ENCODE assay signal across 17 cellular contexts in the genomic region with DNA sequence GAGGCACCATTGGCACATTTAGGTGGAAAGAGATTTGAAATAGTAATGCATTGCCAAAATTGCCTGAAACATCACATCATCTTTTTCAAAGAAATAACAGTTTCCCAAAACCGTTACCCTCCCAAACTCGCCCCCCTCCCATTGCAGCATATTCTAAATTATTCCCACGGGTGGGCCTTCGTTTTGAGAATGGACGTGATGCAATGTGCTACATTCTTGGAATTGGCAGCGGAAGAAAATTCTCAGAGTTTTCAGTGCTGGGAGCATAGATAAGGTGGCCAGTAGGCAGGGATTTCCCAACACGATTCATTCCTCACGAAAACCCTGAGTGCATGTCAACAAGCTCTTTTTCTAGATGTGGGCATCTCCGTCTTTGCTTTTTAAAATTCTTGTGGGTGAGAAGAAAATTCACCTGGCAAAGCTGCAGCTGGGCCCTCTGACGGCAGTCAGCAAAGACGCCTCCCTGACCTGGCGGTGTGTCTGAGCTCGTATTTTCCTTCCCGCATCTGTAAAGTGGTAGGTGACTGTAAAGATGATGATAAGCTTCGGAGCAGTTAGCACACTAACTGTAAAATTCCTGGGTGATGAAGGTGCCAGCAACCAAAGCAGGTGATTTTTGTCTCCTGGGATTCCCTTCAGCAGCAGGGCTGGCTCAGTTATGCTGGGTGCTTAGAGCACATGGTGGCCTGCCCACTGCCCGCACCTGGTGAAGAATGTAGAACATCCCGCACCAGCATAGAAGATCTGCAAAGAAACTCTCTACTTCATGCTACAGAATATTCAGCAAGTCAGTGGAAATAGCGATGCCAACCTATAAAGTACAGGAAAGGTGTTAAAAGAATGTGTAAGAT.
A peak's percentile ranks its signal among the peaks of the same experiment; 100 is the strongest.
DNase-seq lines count a peak whose midpoint lies in the region; ATAC-seq and TF ChIP-seq lines count a peak whose summit lies in the region.
"Had no signal": no experiment of that assay in that cellular context is flagged by ENCODE, and none has a peak within 500 bp of the region (broad histone marks: within the 10 kb centered on the region; RNA-seq: fewer than 3 reads in every experiment).

No MANE protein-coding gene starts in this region.

- H3K4me3 Mint-ChIP-seq in activated T-cell treated with anti-CD3 and anti-CD28 coated beads, Interleukin-2, amount 50 U/mL, for 24 hours = no peak overlapping the region
- no peak overlapping the region for H3K4me3 Mint-ChIP-seq in activated CD8-positive, alpha-beta T cell treated with anti-CD3 and anti-CD28 coated beads for 36 hours
- H3K4me3 Mint-ChIP-seq: HFFc6; naive thymus-derived CD8-positive, alpha-beta T cell had no signal

- intact Hi-C loops in activated CD8-positive, alpha-beta T cell treated with anti-CD3 and anti-CD28 coated beads for 36 hours (cut with micrococcal nuclease) = no loop called here

- CTCF ChIA-PET in activated CD8-positive, alpha-beta T cell treated with anti-CD3 and anti-CD28 coated beads for 36 hours (lab: Charles Lee) = no interaction called here

- no peak overlapping the region for H3K4me3 ChIP-seq in fibroblast of pulmonary artery (replicated peaks; ENCODE audit: low read depth, low read length)
- H3K4me3 ChIP-seq: skin epidermis, vagina had no signal

- POLR2A ChIA-PET in activated CD8-positive, alpha-beta T cell treated with anti-CD3 and anti-CD28 coated beads for 36 hours (lab: Charles Lee) = interaction anchor here (1.3 kb wide), 1 partner anchor 29 kb away, joined by 4 read pairs; no protein-coding TSS in a partner anchor

- H3K27ac Mint-ChIP-seq in activated T-cell treated with anti-CD3 and anti-CD28 coated beads, Interleukin-2, amount 50 U/mL, for 24 hours = peak overlapping the region; percentile 45
- H3K27ac Mint-ChIP-seq in activated CD8-positive, alpha-beta T cell treated with anti-CD3 and anti-CD28 coated beads for 36 hours = peak overlapping the region; percentile 89
- H3K27ac Mint-ChIP-seq: HFFc6 had no signal

- no peaks in the 10 kb centered on the region for H3K36me3 Mint-ChIP-seq in activated T-cell treated with anti-CD3 and anti-CD28 coated beads, Interleukin-2, amount 50 U/mL, for 24 hours (ENCODE audit: low read depth)
- no peaks in the 10 kb centered on the region for H3K36me3 Mint-ChIP-seq in activated CD8-positive, alpha-beta T cell treated with anti-CD3 and anti-CD28 coated beads for 36 hours (ENCODE audit: low read depth)
- H3K36me3 Mint-ChIP-seq: naive thymus-derived CD8-positive, alpha-beta T cell had no signal

- DNase-seq in activated T-cell treated with anti-CD3 and anti-CD28 coated beads, Interleukin-2, amount 50 U/mL, for 24 hours = no peak
- no peak for DNase-seq in activated T-cell treated with anti-CD3 and anti-CD28 coated beads, Interleukin-2, amount 50 U/mL, for 48 hours
- peak; percentile 65 for DNase-seq in activated CD8-positive, alpha-beta T cell treated with anti-CD3 and anti-CD28 coated beads for 36 hours
- DNase-seq in fibroblast of pulmonary artery (ENCODE audit: low read depth) (peak; percentile 96), NCI-H1694 treated with DMSO at 0.1 percent for 48 hours (lab: John Stamatoyannopoulos, UW) (no peak), NCI-H1417 treated with DMSO at 0.1 percent for 48 hours (lab: John Stamatoyannopoulos, UW) (no peak)
- DNase-seq in stimulated activated naive CD8-positive, alpha-beta T cell treated with anti-CD3 and anti-CD28 coated beads, Interleukin-15, Interleukin-2, amounts not matched to agents 100 U/mL and 50 U/mL, for 24 hours = no peak
- DNase-seq: activated T-cell treated with anti-CD3 and anti-CD28 coated beads, Interleukin-2, amount 50 U/mL, for 1 hour; central memory CD4-positive, alpha-beta T cell; DMS153; HFFc6; naive thymus-derived CD8-positive, alpha-beta T cell; T1000 had no signal

- peak; percentile 85 for ATAC-seq in activated CD8-positive, alpha-beta T cell treated with anti-CD3 and anti-CD28 coated beads for 36 hours
- peak; percentile 64 for ATAC-seq in stimulated activated naive CD8-positive, alpha-beta T cell treated with anti-CD3 and anti-CD28 coated beads, Interleukin-15, Interleukin-2, amounts not matched to agents 100 U/mL and 50 U/mL, for 24 hours
- ATAC-seq in HG02798 (IDR thresholded peaks at IDR 0.05; ENCODE audit: poor library complexity, unreplicated experiment) = no peak
- ATAC-seq: esophagus mucosa; naive thymus-derived CD8-positive, alpha-beta T cell had no signal

- TF ChIP-seq CTCF in activated CD8-positive, alpha-beta T cell treated with anti-CD3 and anti-CD28 coated beads for 36 hours (IDR thresholded peaks at IDR 0.05) = no peak
- TF ChIP-seq CTCF in fibroblast of pulmonary artery (IDR thresholded peaks at IDR 0.05; ENCODE audit: low read length, missing control alignments) = no peak

- no peaks in the 10 kb centered on the region for H3K27me3 Mint-ChIP-seq in activated T-cell treated with anti-CD3 and anti-CD28 coated beads, Interleukin-2, amount 50 U/mL, for 24 hours
- H3K27me3 Mint-ChIP-seq in activated CD8-positive, alpha-beta T cell treated with anti-CD3 and anti-CD28 coated beads for 36 hours = no peaks in the 10 kb centered on the region

- H3K4me1 Mint-ChIP-seq in activated T-cell treated with anti-CD3 and anti-CD28 coated beads, Interleukin-2, amount 50 U/mL, for 24 hours (ENCODE audit: low read depth) = peaks cover 22% of the 10 kb centered on the region
- peaks cover 23% of the 10 kb centered on the region for H3K4me1 Mint-ChIP-seq in activated CD8-positive, alpha-beta T cell treated with anti-CD3 and anti-CD28 coated beads for 36 hours (ENCODE audit: low read depth)

- no peaks in the 10 kb centered on the region for H3K9me3 Mint-ChIP-seq in activated T-cell treated with anti-CD3 and anti-CD28 coated beads, Interleukin-2, amount 50 U/mL, for 24 hours
- no peaks in the 10 kb centered on the region for H3K9me3 Mint-ChIP-seq in activated CD8-positive, alpha-beta T cell treated with anti-CD3 and anti-CD28 coated beads for 36 hours
- H3K9me3 Mint-ChIP-seq: naive thymus-derived CD8-positive, alpha-beta T cell had no signal

Comparison
In these comparisons a context has a peak if more than half of its experiments do, and no peak if none do; other contexts are left out.
1. DNase-seq: peak in activated CD8-positive, alpha-beta T cell treated with anti-CD3 and anti-CD28 coated beads for 36 hours (single experiment) and fibroblast of pulmonary artery (single experiment); none in activated T-cell treated with anti-CD3 and anti-CD28 coated beads, Interleukin-2, amount 50 U/mL, for 24 hours (single experiment), activated T-cell treated with anti-CD3 and anti-CD28 coated beads, Interleukin-2, amount 50 U/mL, for 48 hours (0 of 2), stimulated activated naive CD8-positive, alpha-beta T cell treated with anti-CD3 and anti-CD28 coated beads, Interleukin-15, Interleukin-2, amounts not matched to agents 100 U/mL and 50 U/mL, for 24 hours (single experiment), NCI-H1694 treated with DMSO at 0.1 percent for 48 hours (single experiment) and NCI-H1417 treated with DMSO at 0.1 percent for 48 hours (single experiment).